Comparison of ENCODE assay signal across 9 cellular contexts in the genomic region with DNA sequence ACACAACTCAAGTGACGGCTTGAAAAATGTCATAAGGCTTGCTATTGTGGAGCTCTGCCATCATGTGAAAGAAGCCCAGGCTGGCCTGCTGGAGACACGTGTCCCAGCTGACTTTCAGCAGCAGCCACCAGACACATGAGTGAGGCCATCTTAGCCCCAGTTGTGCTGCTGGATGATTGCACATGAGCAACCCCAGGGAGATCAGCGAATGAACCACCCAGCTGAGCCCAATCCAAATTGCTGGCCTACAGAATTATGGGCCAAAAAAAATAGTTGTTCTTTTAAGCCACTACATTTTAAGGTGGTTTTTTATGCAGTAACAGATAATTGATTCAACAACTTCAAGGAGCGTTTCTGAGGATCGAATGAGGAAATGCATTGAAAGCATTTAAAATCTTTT. TPM values are rescaled to one million over a fixed set of nuclear protein-coding genes. Genes with fewer than 3 reads are reported as not detected.
"Had no signal": no experiment of that assay in that cellular context is flagged by ENCODE, and none has a peak within 500 bp of the region (broad histone marks: within the 10 kb centered on the region; RNA-seq: fewer than 3 reads in every experiment).

No MANE protein-coding gene starts in this region.

- H3K27ac Mint-ChIP-seq: IgD-negative memory B cell had no signal

- ATAC-seq: HCT116 had no signal

- DNase-seq: GOT3, H7, KG1 had no signal

- H3K4me3 Mint-ChIP-seq: IgD-negative memory B cell had no signal

- H3K9me3 ChIP-seq: HAP-1 had no signal

- H3K36me3 Mint-ChIP-seq: IgD-negative memory B cell had no signal

- H3K36me3 ChIP-seq: HAP-1 had no signal

- FAIRE-seq: HTR-8/SVneo had no signal

- H3K4me3 ChIP-seq: HAP-1 had no signal

- H3K4me1 ChIP-seq: HAP-1 had no signal

RNA-seq across cellular contexts. Expression of a gene that starts 17.5 kb away (rescaled TPM):
- total RNA-seq: H4 had no signal

RNA-seq across cellular contexts. Expression of a gene that starts 19.1 kb away (rescaled TPM):
- total RNA-seq: HT-29 had no signal
- polyA plus RNA-seq: IgD-negative memory B cell had no signal
